Comparison of ENCODE assay signal across 25 cellular contexts in genomic region chr2:161580426-161580825, GRCh38.
DNase-seq lines count a peak whose midpoint lies in the region; ATAC-seq lines count a peak whose summit lies in the region.
"Had no signal": no experiment of that assay in that cellular context is flagged by ENCODE, and none has a peak within 500 bp of the region (broad histone marks: within the 10 kb centered on the region; RNA-seq: fewer than 3 reads in every experiment).

No MANE protein-coding gene starts in this region.

- DNase-seq in head of caudate nucleus (peak in 27 of 42 donors; percentile 8 to 77 (median 39)), nucleus accumbens (lab: John Stamatoyannopoulos, UW) (peak in 29 of 56 donors; percentile 2 to 54 (median 17)), superior temporal gyrus (ENCODE audit: extremely low spot score) (peak; percentile 86), EL (no peak), NOMO-1 treated with DMSO at 0.1 percent for 48 hours (lab: John Stamatoyannopoulos, UW; ENCODE audit: unreplicated experiment) (no peak)
- DNase-seq in activated T-cell treated with anti-CD3 and anti-CD28 coated beads, Interleukin-2, amount 50 U/mL, for 48 hours, result no peak
- DNase-seq: AML-193; CD4-positive, alpha-beta memory T cell; DMS79 treated with DMSO at 0.1 percent for 48 hours; Karpas-422; NCI-H1092; NCI-H1436; NCI-H187; NCI-H2081 treated with DMSO at 0.1 percent for 48 hours; NCI-H2171 treated with DMSO at 0.1 percent for 48 hours; NCI-H345; NCI-H524; NCI-H748 treated with DMSO at 0.1 percent for 48 hours; PC-3; Right ventricle myocardium superior had no signal

- peak overlapping the region; percentile 88 for H3K27ac ChIP-seq in angular gyrus (ENCODE audit: low read depth, low read length)
- H3K27ac ChIP-seq: A549 had no signal

- no peak for ATAC-seq in HG02884 (IDR thresholded peaks at IDR 0.05; ENCODE audit: unreplicated experiment)
- ATAC-seq: A549, HCT116, HepG2, PC-3 had no signal

- intact Hi-C loops in head of caudate nucleus (cut with DNase I), result loop anchor here (10.0 kb wide), 1 partner anchor 544 kb away; no protein-coding TSS in a partner anchor

Comparison
In these comparisons a context has a peak if more than half of its experiments do, and no peak if none do; other contexts are left out.
1. DNase-seq: peak in head of caudate nucleus (27 of 42), nucleus accumbens (29 of 56) and superior temporal gyrus (single experiment); none in EL (single experiment), activated T-cell treated with anti-CD3 and anti-CD28 coated beads, Interleukin-2, amount 50 U/mL, for 48 hours (0 of 2) and NOMO-1 treated with DMSO at 0.1 percent for 48 hours (single experiment).